ENCODE assay signal across 1 cellular context in the genomic region with DNA sequence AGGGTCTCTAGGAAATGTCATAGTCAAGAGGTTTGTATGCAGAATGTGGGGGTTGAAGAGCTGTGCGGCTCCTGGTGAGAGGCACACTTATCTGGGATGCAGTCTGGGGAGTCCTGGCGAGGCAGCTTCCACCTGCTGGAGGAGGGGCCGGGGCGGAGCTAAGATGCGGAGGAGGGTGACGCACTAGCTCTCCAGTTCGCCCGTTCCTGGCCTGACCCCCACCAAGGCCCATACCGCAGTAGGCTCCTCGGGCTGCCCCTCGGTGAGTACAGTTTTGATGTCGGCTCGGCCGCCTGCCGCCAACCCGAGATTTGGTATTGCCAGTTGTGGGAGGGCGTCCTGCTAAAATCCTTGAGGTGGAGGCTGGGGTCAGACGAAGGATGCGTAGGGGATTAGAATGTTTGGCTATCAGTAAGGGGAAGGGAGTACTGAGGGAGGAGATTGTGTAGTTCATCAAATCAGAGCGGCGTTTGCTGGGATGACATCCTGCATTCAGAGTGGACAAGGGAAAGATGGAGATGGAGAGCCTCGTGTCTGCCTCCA.
TF ChIP-seq lines count a peak whose summit lies in the region.

A gene with protein sequence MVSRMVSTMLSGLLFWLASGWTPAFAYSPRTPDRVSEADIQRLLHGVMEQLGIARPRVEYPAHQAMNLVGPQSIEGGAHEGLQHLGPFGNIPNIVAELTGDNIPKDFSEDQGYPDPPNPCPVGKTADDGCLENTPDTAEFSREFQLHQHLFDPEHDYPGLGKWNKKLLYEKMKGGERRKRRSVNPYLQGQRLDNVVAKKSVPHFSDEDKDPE (plus strand): TSS at position 194 of the 543 bp plus-strand sequence. CDS start 1,883 bp downstream, outside the sequence.

TF ChIP-seq in K562, 482 proteins besides CTCF, POLR2A, EP300 and RAD21 (continued from another document and continues in another):
- TF ChIP-seq NR4A1 (CRISPR knock-in tag; IDR thresholded peaks at IDR 0.05) (no peak), NR4A1 (tag; IDR thresholded peaks at IDR 0.05) (no peak), TFAP4 (CRISPR knock-in tag; IDR thresholded peaks at IDR 0.05; ENCODE audit: borderline replicate concordance) (peak; percentile 37; the same call in 1 of the 2 replicates), SAFB2 (IDR thresholded peaks at IDR 0.05; ENCODE audit: borderline replicate concordance, low read depth, low read length, severe bottlenecking) (no peak), KHSRP (IDR thresholded peaks at IDR 0.05) (peak; percentile 48; the same call in 1 of the 2 replicates), SRSF9 (IDR thresholded peaks at IDR 0.05; ENCODE audit: borderline replicate concordance, low read depth, low read length) (no peak), ATF7 (IDR thresholded peaks at IDR 0.05) (0 out of 2 replicates have a peak, but pooled peaks have one; percentile 14), POLR2AphosphoS5 (IDR thresholded peaks at IDR 0.05; ENCODE audit: control insufficient read depth, insufficient read depth, low read depth, low read length) (peak; percentile 41; the same call in 1 of the 2 replicates), KAT2B (IDR thresholded peaks at IDR 0.05; ENCODE audit: low read depth, low read length) (no peak), ZBTB5 (IDR thresholded peaks at IDR 0.05) (no peak), PREB (CRISPR knock-in tag; IDR thresholded peaks at IDR 0.05) (no peak), HDAC1 (IDR thresholded peaks at IDR 0.05) (peak in 1 of 2 experiments; percentile 29; a peak in 1 of 4 replicates), SUPT5H (IDR thresholded peaks at IDR 0.05) (peak; percentile 85), SAFB (IDR thresholded peaks at IDR 0.05; ENCODE audit: borderline replicate concordance, low read depth, low read length) (no peak), ZNF586 (CRISPR knock-in tag; conservative IDR thresholded peaks at IDR 0.05) (no peak), NRF1 (conservative IDR thresholded peaks at IDR 0.05 in 1 of 2, IDR thresholded peaks at IDR 0.05 in 1 of 2) (peak; percentile 10 to 25; a peak in 1 of 4 replicates), E2F4 (CRISPR knock-in tag; IDR thresholded peaks at IDR 0.05; ENCODE audit: low read depth) (no peak), GABPA (tag; conservative IDR thresholded peaks at IDR 0.05; ENCODE audit: low read depth) (no peak), CREB1 (IDR thresholded peaks at IDR 0.05) (peak; percentile 27; the same call in 1 of the 2 replicates), CREB1 (CRISPR knock-in tag; IDR thresholded peaks at IDR 0.05) (no peak), POLR2B (IDR thresholded peaks at IDR 0.05; ENCODE audit: low read depth, partially characterized antibody) (peak; percentile 69), HDAC2 (IDR thresholded peaks at IDR 0.05) (0 out of 2 replicates have a peak, but pooled peaks have one; percentile 28), KDM5B (IDR thresholded peaks at IDR 0.05; ENCODE audit: insufficient replicate concordance, low read depth, low read length) (no peak), GATA2 (CRISPR knock-in tag; IDR thresholded peaks at IDR 0.05) (no peak), MAX (CRISPR knock-in tag; IDR thresholded peaks at IDR 0.05) (no peak), PHB (CRISPR knock-in tag; IDR thresholded peaks at IDR 0.05) (no peak), HOMEZ (CRISPR knock-in tag; IDR thresholded peaks at IDR 0.05) (no peak), THRAP3 (IDR thresholded peaks at IDR 0.05; ENCODE audit: borderline replicate concordance) (0 out of 2 replicates have a peak, but pooled peaks have one; percentile 84), ZNF280B (CRISPR knock-in tag; IDR thresholded peaks at IDR 0.05) (no peak), ZNF146 (CRISPR knock-in tag; IDR thresholded peaks at IDR 0.05; ENCODE audit: unreplicated experiment) (no peak)
- TF ChIP-seq, protein P1, sequence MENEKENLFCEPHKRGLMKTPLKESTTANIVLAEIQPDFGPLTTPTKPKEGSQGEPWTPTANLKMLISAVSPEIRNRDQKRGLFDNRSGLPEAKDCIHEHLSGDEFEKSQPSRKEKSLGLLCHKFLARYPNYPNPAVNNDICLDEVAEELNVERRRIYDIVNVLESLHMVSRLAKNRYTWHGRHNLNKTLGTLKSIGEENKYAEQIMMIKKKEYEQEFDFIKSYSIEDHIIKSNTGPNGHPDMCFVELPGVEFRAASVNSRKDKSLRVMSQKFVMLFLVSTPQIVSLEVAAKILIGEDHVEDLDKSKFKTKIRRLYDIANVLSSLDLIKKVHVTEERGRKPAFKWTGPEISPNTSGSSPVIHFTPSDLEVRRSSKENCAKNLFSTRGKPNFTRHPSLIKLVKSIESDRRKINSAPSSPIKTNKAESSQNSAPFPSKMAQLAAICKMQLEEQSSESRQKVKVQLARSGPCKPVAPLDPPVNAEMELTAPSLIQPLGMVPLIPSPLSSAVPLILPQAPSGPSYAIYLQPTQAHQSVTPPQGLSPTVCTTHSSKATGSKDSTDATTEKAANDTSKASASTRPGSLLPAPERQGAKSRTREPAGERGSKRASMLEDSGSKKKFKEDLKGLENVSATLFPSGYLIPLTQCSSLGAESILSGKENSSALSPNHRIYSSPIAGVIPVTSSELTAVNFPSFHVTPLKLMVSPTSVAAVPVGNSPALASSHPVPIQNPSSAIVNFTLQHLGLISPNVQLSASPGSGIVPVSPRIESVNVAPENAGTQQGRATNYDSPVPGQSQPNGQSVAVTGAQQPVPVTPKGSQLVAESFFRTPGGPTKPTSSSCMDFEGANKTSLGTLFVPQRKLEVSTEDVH (IDR thresholded peaks at IDR 0.05; ENCODE audit: low read depth, partially characterized antibody) = peak; percentile 74
- TF ChIP-seq, protein P2, sequence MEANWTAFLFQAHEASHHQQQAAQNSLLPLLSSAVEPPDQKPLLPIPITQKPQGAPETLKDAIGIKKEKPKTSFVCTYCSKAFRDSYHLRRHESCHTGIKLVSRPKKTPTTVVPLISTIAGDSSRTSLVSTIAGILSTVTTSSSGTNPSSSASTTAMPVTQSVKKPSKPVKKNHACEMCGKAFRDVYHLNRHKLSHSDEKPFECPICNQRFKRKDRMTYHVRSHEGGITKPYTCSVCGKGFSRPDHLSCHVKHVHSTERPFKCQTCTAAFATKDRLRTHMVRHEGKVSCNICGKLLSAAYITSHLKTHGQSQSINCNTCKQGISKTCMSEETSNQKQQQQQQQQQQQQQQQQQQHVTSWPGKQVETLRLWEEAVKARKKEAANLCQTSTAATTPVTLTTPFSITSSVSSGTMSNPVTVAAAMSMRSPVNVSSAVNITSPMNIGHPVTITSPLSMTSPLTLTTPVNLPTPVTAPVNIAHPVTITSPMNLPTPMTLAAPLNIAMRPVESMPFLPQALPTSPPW (CRISPR knock-in tag; IDR thresholded peaks at IDR 0.05) = 0 out of 2 replicates have a peak, but pooled peaks have one; percentile 18
- TF ChIP-seq, protein P3, sequence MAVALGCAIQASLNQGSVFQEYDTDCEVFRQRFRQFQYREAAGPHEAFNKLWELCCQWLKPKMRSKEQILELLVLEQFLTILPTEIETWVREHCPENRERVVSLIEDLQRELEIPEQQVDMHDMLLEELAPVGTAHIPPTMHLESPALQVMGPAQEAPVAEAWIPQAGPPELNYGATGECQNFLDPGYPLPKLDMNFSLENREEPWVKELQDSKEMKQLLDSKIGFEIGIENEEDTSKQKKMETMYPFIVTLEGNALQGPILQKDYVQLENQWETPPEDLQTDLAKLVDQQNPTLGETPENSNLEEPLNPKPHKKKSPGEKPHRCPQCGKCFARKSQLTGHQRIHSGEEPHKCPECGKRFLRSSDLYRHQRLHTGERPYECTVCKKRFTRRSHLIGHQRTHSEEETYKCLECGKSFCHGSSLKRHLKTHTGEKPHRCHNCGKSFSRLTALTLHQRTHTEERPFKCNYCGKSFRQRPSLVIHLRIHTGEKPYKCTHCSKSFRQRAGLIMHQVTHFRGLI (CRISPR knock-in tag; IDR thresholded peaks at IDR 0.05) = no peak
